8 cellular contexts compared by ENCODE assay signal in genomic region chr1:149899460-149900284, GRCh38. TPM values are rescaled to one million over a fixed set of nuclear protein-coding genes. Genes with fewer than 3 reads are reported as not detected.
DNase-seq lines count a peak whose midpoint lies in the region; ATAC-seq and TF ChIP-seq lines count a peak whose summit lies in the region.

TSS of gene BOLA1 (plus strand) at chr1:149899568. CDS start at chr1:149900060, 492 bp downstream.

- no peaks in the 10 kb centered on the region for H3K27me3 Mint-ChIP-seq in natural killer cell treated with Interleukin-12 subunit alpha and Interleukin-12 subunit beta and Interleukin-15 and Interleukin-18, amount 100 ng/mL, for 72 hours

- peak within 1 kb of the TSS; percentile 66 for H3K4me3 ChIP-seq in fibroblast of pulmonary artery (replicated peaks; ENCODE audit: low read depth, low read length)

- peak within 1 kb of the TSS; percentile 89 for H3K4me3 Mint-ChIP-seq in natural killer cell treated with Interleukin-12 subunit alpha and Interleukin-12 subunit beta and Interleukin-15 and Interleukin-18, amount 100 ng/mL, for 72 hours

- peak within 1 kb of the TSS; percentile 69 to 88 for H3K27ac Mint-ChIP-seq in natural killer cell treated with Interleukin-12 subunit alpha and Interleukin-12 subunit beta and Interleukin-15 and Interleukin-18, amount 100 ng/mL, for 72 hours

- TF ChIP-seq POLR2A in Raji (IDR thresholded peaks at IDR 0.05; ENCODE audit: insufficient read depth, low read depth, low read length): peak; percentile 54

- peaks cover 14 to 21% of the 10 kb centered on the region in 2 donors for H3K4me1 Mint-ChIP-seq in natural killer cell treated with Interleukin-12 subunit alpha and Interleukin-12 subunit beta and Interleukin-15 and Interleukin-18, amount 100 ng/mL, for 72 hours (ENCODE audit: low read depth in 2 of 2)

- no peaks in the 10 kb centered on the region for H3K9me3 Mint-ChIP-seq in natural killer cell treated with Interleukin-12 subunit alpha and Interleukin-12 subunit beta and Interleukin-15 and Interleukin-18, amount 100 ng/mL, for 72 hours

- no peak for TF ChIP-seq CTCF in fibroblast of pulmonary artery (IDR thresholded peaks at IDR 0.05; ENCODE audit: low read length, missing control alignments)

- ATAC-seq in GM21786 (IDR thresholded peaks at IDR 0.05; ENCODE audit: unreplicated experiment): peak; percentile 95
- peak; percentile 97 to 98 for ATAC-seq in natural killer cell treated with Interleukin-12 subunit alpha and Interleukin-12 subunit beta and Interleukin-15 and Interleukin-18, amount 100 ng/mL, for 72 hours
- ATAC-seq in stimulated activated naive CD8-positive, alpha-beta T cell treated with anti-CD3 and anti-CD28 coated beads, Interleukin-15, Interleukin-2, amounts not matched to agents 100 U/mL and 50 U/mL, for 24 hours: peak; percentile 99

- DNase-seq in DMS53 (lab: John Stamatoyannopoulos, UW) (peak; percentile 98), LHCN-M2 (ENCODE audit: low read depth) (peak; percentile 89), fibroblast of pulmonary artery (ENCODE audit: low read depth) (peak; percentile 90)
- peak; percentile 94 for DNase-seq in activated effector memory CD4-positive, alpha-beta T cell treated with anti-CD3 and anti-CD28 coated beads, Interleukin-2, amount 50 U/mL, for 16 hours
- peak; percentile 88 for DNase-seq in natural killer cell treated with Interleukin-12 subunit alpha and Interleukin-12 subunit beta and Interleukin-15 and Interleukin-18, amount 100 ng/mL, for 72 hours (ENCODE audit: low spot score)
- peak; percentile 84 for DNase-seq in stimulated activated naive CD8-positive, alpha-beta T cell treated with anti-CD3 and anti-CD28 coated beads, Interleukin-15, Interleukin-2, amounts not matched to agents 100 U/mL and 50 U/mL, for 24 hours

- H3K36me3 Mint-ChIP-seq in natural killer cell treated with Interleukin-12 subunit alpha and Interleukin-12 subunit beta and Interleukin-15 and Interleukin-18, amount 100 ng/mL, for 72 hours: no peaks in the 10 kb centered on the region

RNA-seq across cellular contexts. Expression of gene BOLA1, which starts in this region (rescaled TPM):
- total RNA-seq in LHCN-M2 (2014; rRNA removed): 14.4 and 18.5 TPM in 2 replicates
- 14.1 TPM for polyA plus RNA-seq in LHCN-M2 (2012)
- total RNA-seq in natural killer cell treated with Interleukin-12 subunit alpha and Interleukin-12 subunit beta and Interleukin-15 and Interleukin-18, amount 100 ng/mL, for 72 hours: 10 to 100 TPM; 13.9 to 16.2 TPM

Comparison
In these comparisons a context has a peak if more than half of its experiments do, and no peak if none do; other contexts are left out.
1. Peak in every context shown above with its lines: DNase-seq, ATAC-seq and H3K4me3 ChIP-seq.